25 cellular contexts compared by ENCODE assay signal in the genomic region with DNA sequence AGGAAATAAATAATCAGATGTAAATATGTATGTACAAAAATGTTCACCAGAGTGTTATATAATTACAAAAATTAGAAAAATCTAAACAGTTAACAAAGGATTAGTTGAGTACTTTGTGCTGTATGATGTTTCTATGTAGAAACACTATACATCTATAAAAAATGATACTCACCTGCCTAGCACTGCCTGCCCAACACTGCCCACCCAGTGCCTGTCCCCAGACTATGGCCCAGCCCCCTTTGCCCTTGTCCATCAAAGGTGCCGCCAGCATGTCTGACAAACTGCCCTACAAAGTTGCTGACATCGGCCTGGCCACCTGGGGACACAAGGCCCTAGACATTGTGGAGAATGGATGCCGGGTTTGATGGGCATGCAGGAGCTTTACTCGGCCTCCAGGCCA.
"Had no signal": no experiment of that assay in that cellular context is flagged by ENCODE, and none has a peak within 500 bp of the region (broad histone marks: within the 10 kb centered on the region; RNA-seq: fewer than 3 reads in every experiment).

No MANE protein-coding gene starts in this region.

- H3K4me1 ChIP-seq: colonic mucosa had no signal

- H3K27ac ChIP-seq: colonic mucosa, epithelial cell of prostate, esophagus squamous epithelium, gastrocnemius medialis, heart right ventricle, left lung, lower lobe of right lung had no signal

- ATAC-seq: effector memory CD8-positive, alpha-beta T cell; esophagus mucosa; gastrocnemius medialis; left cardiac atrium; left lung; left ventricle myocardium superior; lower lobe of right lung; mucosa of descending colon had no signal

- H3K4me3 ChIP-seq: colonic mucosa, esophagus squamous epithelium, gastrocnemius medialis, heart right ventricle, left lung, lower lobe of right lung, mucosa of descending colon had no signal

- FAIRE-seq: endometrium, islet of Langerhans, keratinocyte had no signal

- H3K27me3 ChIP-seq: colonic mucosa, esophagus squamous epithelium, gastrocnemius medialis, heart right ventricle, left lung had no signal

- H3K36me3 ChIP-seq: colonic mucosa, esophagus squamous epithelium, gastrocnemius medialis, heart right ventricle, left lung, lower lobe of right lung had no signal

- DNase-seq: colonic mucosa; cortex of kidney; effector CD8-positive, alpha-beta T cell; effector memory CD8-positive, alpha-beta T cell; endodermal cell; erythroblast; esophagus squamous epithelium; foreskin fibroblast; foreskin melanocyte; gastrocnemius medialis; glutamatergic neuron; head of caudate nucleus; heart right ventricle; hippocampal formation; left cardiac atrium; left lung; left ventricle myocardium superior; lower lobe of right lung; mesenchymal stem cell; mucosa of descending colon had no signal

- H3K9me3 ChIP-seq: colonic mucosa, esophagus squamous epithelium, gastrocnemius medialis, heart right ventricle, left lung, lower lobe of right lung, mucosa of descending colon had no signal
